In genomic region chr22:17172172-17172833, GRCh38 we compare ENCODE assay signal across 8 cellular contexts. TPM values are rescaled to one million over a fixed set of nuclear protein-coding genes. Genes with fewer than 3 reads are reported as not detected.
DNase-seq lines count a peak whose midpoint lies in the region; ATAC-seq and TF ChIP-seq lines count a peak whose summit lies in the region.

No MANE protein-coding gene starts in this region.

- TF ChIP-seq EP300 in stomach (IDR thresholded peaks at IDR 0.05), result no peak

- no peaks in the 10 kb centered on the region for H3K9me3 ChIP-seq in stomach

- intact Hi-C loops in activated CD4-positive, alpha-beta T cell treated with anti-CD3 and anti-CD28 coated beads for 36 hours (cut with DNase I, micrococcal nuclease), result loop anchor here in 1 of 2 experiments (5.0 kb wide), 1 partner anchor 465 kb away; the partner anchor contains the start of gene BCL2L13
- intact Hi-C loops in stomach (cut with DNase I; ENCODE audit: low total_unique reads), result loop anchor here (10.0 kb wide), 2 partner anchors 88 to 332 kb away; partner anchors contain the start of gene IL17RA

- H3K9me3 Mint-ChIP-seq in activated CD4-positive, alpha-beta T cell treated with anti-CD3 and anti-CD28 coated beads for 36 hours (ENCODE audit: low read depth), result no peaks in the 10 kb centered on the region
- no peaks in the 10 kb centered on the region for H3K9me3 Mint-ChIP-seq in immature natural killer cell

- H3K4me3 Mint-ChIP-seq in activated CD4-positive, alpha-beta T cell treated with anti-CD3 and anti-CD28 coated beads for 36 hours, result peak overlapping the region; percentile 78
- H3K4me3 Mint-ChIP-seq in immature natural killer cell, result peak overlapping the region; percentile 62 to 85 (median 72)

- H3K4me1 ChIP-seq in stomach, result peaks cover 6 to 18% (median 10%) of the 10 kb centered on the region in 4 donors

- H3K36me3 ChIP-seq in stomach, result no peaks in the 10 kb centered on the region

- ATAC-seq in activated CD4-positive, alpha-beta T cell treated with anti-CD3 and anti-CD28 coated beads for 36 hours, result no peak
- ATAC-seq in GM21381 (IDR thresholded peaks at IDR 0.05; ENCODE audit: unreplicated experiment) (no peak), HG03196 (IDR thresholded peaks at IDR 0.05; ENCODE audit: unreplicated experiment) (no peak)

- no peak for TF ChIP-seq POLR2A in stomach (IDR thresholded peaks at IDR 0.05)

- in situ Hi-C loops in astrocyte of the cerebellum (cut with HindIII; ENCODE audit: low sequenced_read_pairs), result no loop called here

- DNase-seq in activated CD4-positive, alpha-beta T cell treated with anti-CD3 and anti-CD28 coated beads for 36 hours, result no peak
- no peak for DNase-seq in activated CD4-positive, alpha-beta T cell treated with anti-CD3 and anti-CD28 coated beads for 4 hours
- DNase-seq in astrocyte of the cerebellum (ENCODE audit: low read depth) (no peak), immature natural killer cell (no peak), stomach (no peak)
- DNase-seq in stimulated activated CD4-positive, alpha-beta T cell treated with anti-CD3 and anti-CD28 coated beads, Interleukin-2, amount 100 ng/mL, for 48 hours, result no peak

- POLR2A ChIA-PET in activated CD4-positive, alpha-beta T cell treated with anti-CD3 and anti-CD28 coated beads for 36 hours (lab: Charles Lee), result interaction anchor here (0.8 kb wide), 1 partner anchor 14 kb away, joined by 5 read pairs; no protein-coding TSS in a partner anchor

- CTCF ChIA-PET in activated CD4-positive, alpha-beta T cell treated with anti-CD3 and anti-CD28 coated beads for 36 hours (lab: Charles Lee), result interaction anchor here (0.6 to 3.6 kb wide), 45 partner anchors 8 to 517 kb away, joined by 3 to 64 read pairs (median 4); partner anchors contain the start of genes ADA2 and HDHD5

- peak overlapping the region; percentile 51 for H3K27ac Mint-ChIP-seq in activated CD4-positive, alpha-beta T cell treated with anti-CD3 and anti-CD28 coated beads for 36 hours
- peak overlapping the region in 3 of 6 donors; percentile 29 to 69 (median 66) for H3K27ac Mint-ChIP-seq in immature natural killer cell

- peaks cover 7% of the 10 kb centered on the region for H3K4me1 Mint-ChIP-seq in activated CD4-positive, alpha-beta T cell treated with anti-CD3 and anti-CD28 coated beads for 36 hours
- peaks cover 4 to 6% of the 10 kb centered on the region in 2 donors for H3K4me1 Mint-ChIP-seq in immature natural killer cell

- no peaks in the 10 kb centered on the region for H3K27me3 ChIP-seq in stomach

- no peaks in the 10 kb centered on the region for H3K27me3 Mint-ChIP-seq in activated CD4-positive, alpha-beta T cell treated with anti-CD3 and anti-CD28 coated beads for 36 hours
- H3K27me3 Mint-ChIP-seq in immature natural killer cell (ENCODE audit: low read depth in 3 of 3), result peaks cover 0 to 6% (median 0%) of the 10 kb centered on the region in 3 donors

- TF ChIP-seq CTCF in astrocyte of the cerebellum (IDR thresholded peaks at IDR 0.05; ENCODE audit: low read depth, low read length, missing control alignments) (no peak), stomach (IDR thresholded peaks at IDR 0.05) (no peak)

- H3K36me3 Mint-ChIP-seq in activated CD4-positive, alpha-beta T cell treated with anti-CD3 and anti-CD28 coated beads for 36 hours (ENCODE audit: low read depth), result no peaks in the 10 kb centered on the region
- no peaks in the 10 kb centered on the region for H3K36me3 Mint-ChIP-seq in immature natural killer cell

- H3K27ac ChIP-seq in stomach, result peak overlapping the region; percentile 93 to 99 (median 96)

- H3K4me3 ChIP-seq in astrocyte of the cerebellum (ENCODE audit: low read depth, low read length) (peak overlapping the region; percentile 47), stomach (peak overlapping the region; percentile 60 to 87 (median 67))

- 55 to 67% (median 62%) methylated on average over 17 of the region's 17 CpGs for WGBS in stomach, 5 donors

RNA-seq across cellular contexts. Expression of gene HDHD5, which starts 13.2 kb away (rescaled TPM):
- total RNA-seq in activated CD4-positive, alpha-beta T cell treated with anti-CD3 and anti-CD28 coated beads for 36 hours, result 10 to 100 TPM; 51.6 to 69.0 TPM
- polyA plus RNA-seq in immature natural killer cell (10 to 100 TPM; 47.0 to 67.7 (median 47.3) TPM), stomach (10 to 100 TPM; 26.5 to 31.8 (median 30.5) TPM)
- total RNA-seq in stomach, result 100 to 1,000 TPM in 1 of 5 donors, 10 to 100 TPM in 4; 22.8 to 190 (median 55.4) TPM

RNA-seq across cellular contexts. Expression of gene ADA2, which starts 46.9 kb away (rescaled TPM):
- total RNA-seq in activated CD4-positive, alpha-beta T cell treated with anti-CD3 and anti-CD28 coated beads for 36 hours, result 1 to 10 TPM; 5.4 to 6.1 TPM
- 100 to 1,000 TPM in 2 of 3 donors, 10 to 100 TPM in 1; 45.2 to 128 (median 104) TPM for polyA plus RNA-seq in immature natural killer cell
- 10 to 100 TPM in 4 of 5 donors, not detected in 1; 11.7 to 27.2 (median 15.1) TPM for total RNA-seq in stomach
- 1 to 10 TPM; 4.2 to 8.1 (median 6.5) TPM for polyA plus RNA-seq in stomach

RNA-seq across cellular contexts. Expression of gene TMEM121B, which starts 51.1 kb away (rescaled TPM):
- total RNA-seq in activated CD4-positive, alpha-beta T cell treated with anti-CD3 and anti-CD28 coated beads for 36 hours, result under 1 TPM; 0.14 to 0.19 TPM
- not detected for polyA plus RNA-seq in immature natural killer cell
- under 1 TPM in 2 of 5 donors, not detected in 3; 0.37 to 0.45 TPM for total RNA-seq in stomach
- under 1 TPM in 2 of 3 donors, not detected in 1; 0.08 to 0.12 TPM for polyA plus RNA-seq in stomach
